ENCODE assay signal across 16 cellular contexts in genomic region chr19:1957562-1958248, GRCh38. TPM values are rescaled to one million over a fixed set of nuclear protein-coding genes. Genes with fewer than 3 reads are reported as not detected.
A peak's percentile ranks its signal among the peaks of the same experiment; 100 is the strongest.
DNase-seq lines count a peak whose midpoint lies in the region; ATAC-seq and TF ChIP-seq lines count a peak whose summit lies in the region.
"Had no signal": no experiment of that assay in that cellular context is flagged by ENCODE, and none has a peak within 500 bp of the region (broad histone marks: within the 10 kb centered on the region; RNA-seq: fewer than 3 reads in every experiment).

No MANE protein-coding gene starts in this region.

- peak; percentile 22 for ATAC-seq in stimulated activated naive CD8-positive, alpha-beta T cell treated with anti-CD3 and anti-CD28 coated beads, Interleukin-15, amount 100 ng/mL, for 72 hours
- no peak for ATAC-seq in stimulated activated naive CD8-positive, alpha-beta T cell treated with anti-CD3 and anti-CD28 coated beads, Interleukin-15, Interleukin-2, amounts not matched to agents 100 U/mL and 50 U/mL, for 24 hours
- ATAC-seq in gastroesophageal sphincter (peak; percentile 1), HG03378 (IDR thresholded peaks at IDR 0.05; ENCODE audit: unreplicated experiment) (no peak)

- no peaks in the 10 kb centered on the region for H3K27me3 Mint-ChIP-seq in stimulated activated naive CD8-positive, alpha-beta T cell treated with anti-CD3 and anti-CD28 coated beads, Interleukin-15, amount 100 ng/mL, for 72 hours
- H3K27me3 Mint-ChIP-seq: B cell; CD4-positive, alpha-beta T cell had no signal

- peaks cover 0 to 37% (median 0%) of the 10 kb centered on the region in 3 donors for H3K4me1 ChIP-seq in gastroesophageal sphincter
- H3K4me1 ChIP-seq in rectal smooth muscle tissue (ENCODE audit: control insufficient read depth, insufficient read depth, low read length): no peaks in the 10 kb centered on the region
- H3K4me1 ChIP-seq in Peyer's patch: no peaks in the 10 kb centered on the region

- no peak for TF ChIP-seq EP300 in gastroesophageal sphincter (IDR thresholded peaks at IDR 0.05)

- H3K4me3 ChIP-seq in gastroesophageal sphincter: no peak overlapping the region
- no peak overlapping the region for H3K4me3 ChIP-seq in rectal smooth muscle tissue (ENCODE audit: low read length)
- H3K4me3 ChIP-seq in Peyer's patch: no peak overlapping the region

- no peak overlapping the region for H3K9ac ChIP-seq in rectal smooth muscle tissue (ENCODE audit: low read length)

- H3K9me3 Mint-ChIP-seq in stimulated activated naive CD8-positive, alpha-beta T cell treated with anti-CD3 and anti-CD28 coated beads, Interleukin-15, amount 100 ng/mL, for 72 hours: no peaks in the 10 kb centered on the region
- H3K9me3 Mint-ChIP-seq: CD4-positive, alpha-beta T cell had no signal

- TF ChIP-seq CTCF in gastroesophageal sphincter (IDR thresholded peaks at IDR 0.05): no peak
- TF ChIP-seq CTCF in Peyer's patch (IDR thresholded peaks at IDR 0.05): no peak

- peaks cover 67% of the 10 kb centered on the region for H3K4me1 Mint-ChIP-seq in stimulated activated naive CD8-positive, alpha-beta T cell treated with anti-CD3 and anti-CD28 coated beads, Interleukin-15, amount 100 ng/mL, for 72 hours

- no peak overlapping the region for H3K27ac ChIP-seq in gastroesophageal sphincter
- peak overlapping the region; percentile 45 for H3K27ac ChIP-seq in rectal smooth muscle tissue (ENCODE audit: low read depth, low read length)
- H3K27ac ChIP-seq in Peyer's patch: no peak overlapping the region

- H3K9me3 ChIP-seq in gastroesophageal sphincter: no peaks in the 10 kb centered on the region
- H3K9me3 ChIP-seq in Peyer's patch: no peaks in the 10 kb centered on the region

- H3K27me3 ChIP-seq in gastroesophageal sphincter (no peaks in the 10 kb centered on the region), rectal smooth muscle tissue (ENCODE audit: control insufficient read depth, insufficient read depth, low read length) (no peaks in the 10 kb centered on the region), Peyer's patch (no peaks in the 10 kb centered on the region)

- H3K4me3 Mint-ChIP-seq in stimulated activated naive CD8-positive, alpha-beta T cell treated with anti-CD3 and anti-CD28 coated beads, Interleukin-15, amount 100 ng/mL, for 72 hours: no peak overlapping the region
- H3K4me3 Mint-ChIP-seq: B cell; CD4-positive, alpha-beta T cell had no signal

- TF ChIP-seq POLR2A in gastroesophageal sphincter (IDR thresholded peaks at IDR 0.05): no peak
- TF ChIP-seq POLR2A in Peyer's patch (IDR thresholded peaks at IDR 0.05): no peak

- H3K27ac Mint-ChIP-seq in stimulated activated naive CD8-positive, alpha-beta T cell treated with anti-CD3 and anti-CD28 coated beads, Interleukin-15, amount 100 ng/mL, for 72 hours: no peak overlapping the region
- H3K27ac Mint-ChIP-seq: B cell; CD4-positive, alpha-beta T cell had no signal

- WGBS in gastroesophageal sphincter (ENCODE audit: low coverage in 1 of 2), 2 donors: 100% methylated on average over 1 of the region's 40 CpGs

- no peak for DNase-seq in stimulated activated naive CD8-positive, alpha-beta T cell treated with anti-CD3 and anti-CD28 coated beads, Interleukin-15, amount 100 ng/mL, for 72 hours
- DNase-seq in stimulated activated naive CD8-positive, alpha-beta T cell treated with anti-CD3 and anti-CD28 coated beads, Interleukin-15, Interleukin-2, amounts not matched to agents 100 U/mL and 50 U/mL, for 24 hours: no peak
- DNase-seq in Peyer's patch (no peak), NCI-H510A (lab: John Stamatoyannopoulos, UW) (no peak)
- DNase-seq: CD4-positive, alpha-beta T cell; DMS153; GF-D8; HCEC 1CT; NCI-H1092 treated with DMSO at 0.1 percent for 48 hours; NCI-H2081; NCI-H510A treated with DMSO at 0.1 percent for 48 hours; NCI-H82 had no signal

- H3K36me3 ChIP-seq in gastroesophageal sphincter (peaks cover 0 to 17% of the 10 kb centered on the region in 2 donors), rectal smooth muscle tissue (ENCODE audit: control insufficient read depth, insufficient read depth, low read length) (peaks cover 2% of the 10 kb centered on the region), Peyer's patch (peaks cover 0 to 4% (median 0%) of the 10 kb centered on the region in 3 donors)

RNA-seq across cellular contexts. Expression of gene CSNK1G2, which starts 16.7 kb away (rescaled TPM):
- total RNA-seq in gastroesophageal sphincter (10 to 100 TPM; 40.4 to 57.4 (median 46.2) TPM), Peyer's patch (100 to 1,000 TPM in 2 of 4 donors, 10 to 100 TPM in 2; 54.5 to 250 (median 103) TPM)

RNA-seq across cellular contexts. Expression of gene ADAT3, which starts 52.5 kb away (rescaled TPM):
- total RNA-seq in gastroesophageal sphincter (1 to 10 TPM in 3 of 4 donors, under 1 TPM in 1; 0.47 to 4.2 (median 2.3) TPM), Peyer's patch (10 to 100 TPM; 18.2 to 33.3 (median 23.8) TPM)

RNA-seq across cellular contexts. Expression of gene SCAMP4, which starts 52.5 kb away (rescaled TPM):
- 10 to 100 TPM; 48.6 to 73.4 (median 58.1) TPM for total RNA-seq in gastroesophageal sphincter
- total RNA-seq in Peyer's patch: 10 to 100 TPM; 45.4 to 62.6 (median 57.0) TPM

RNA-seq across cellular contexts. Expression of gene BTBD2, which starts 57.8 kb away (rescaled TPM):
- total RNA-seq in gastroesophageal sphincter: 100 to 1,000 TPM in 1 of 4 donors, 10 to 100 TPM in 3; 44.0 to 125 (median 59.9) TPM
- total RNA-seq in Peyer's patch: 100 to 1,000 TPM in 1 of 4 donors, 10 to 100 TPM in 3; 57.8 to 114 (median 76.0) TPM

Comparison
In these comparisons a context has a peak if more than half of its experiments do, and no peak if none do; other contexts are left out.
1. ATAC-seq: peak in stimulated activated naive CD8-positive, alpha-beta T cell treated with anti-CD3 and anti-CD28 coated beads, Interleukin-15, amount 100 ng/mL, for 72 hours (single experiment) and gastroesophageal sphincter (single experiment); none in stimulated activated naive CD8-positive, alpha-beta T cell treated with anti-CD3 and anti-CD28 coated beads, Interleukin-15, Interleukin-2, amounts not matched to agents 100 U/mL and 50 U/mL, for 24 hours (single experiment) and HG03378 (single experiment).